In the genomic region with DNA sequence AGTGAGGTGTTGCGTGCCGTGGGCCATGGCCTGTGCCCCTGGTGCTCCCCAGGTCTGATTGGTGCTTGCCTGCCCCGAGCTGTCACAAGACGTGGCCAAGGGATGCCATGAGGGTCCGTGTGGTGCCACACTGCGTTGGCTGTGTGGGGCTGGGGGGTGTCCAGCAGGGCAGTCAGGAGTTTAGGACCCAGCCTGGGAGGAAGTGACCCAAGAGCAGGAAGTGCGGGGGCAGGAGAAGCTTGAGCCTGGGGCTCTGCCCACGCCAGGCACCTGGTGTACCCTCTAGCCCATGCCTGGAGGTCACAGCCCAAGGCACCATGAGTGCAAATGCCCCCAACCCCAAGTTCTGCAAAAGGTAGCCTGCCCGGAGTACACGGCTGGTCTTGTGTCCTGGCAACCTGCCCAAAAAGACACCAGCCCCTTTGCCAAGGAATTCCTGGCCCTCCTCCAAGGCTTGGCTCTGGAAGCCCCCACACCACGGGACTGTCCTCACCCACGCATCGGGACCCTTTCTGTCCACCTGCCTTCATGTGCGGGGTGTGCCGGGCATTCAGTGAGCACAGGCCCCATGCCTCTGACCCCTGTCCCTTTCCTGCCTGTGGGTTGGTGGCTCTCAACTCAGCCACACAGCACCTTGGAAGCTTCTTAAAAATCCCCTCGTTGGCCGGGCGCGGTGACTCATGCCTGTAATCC, we compare ENCODE assay signal across 8 cellular contexts. TPM values are rescaled to one million over a fixed set of nuclear protein-coding genes. Genes with fewer than 3 reads are reported as not detected.
DNase-seq lines count a peak whose midpoint lies in the region; ATAC-seq, FAIRE-seq and TF ChIP-seq lines count a peak whose summit lies in the region.

No MANE protein-coding gene starts in this region.

- peaks cover 16% of the 10 kb centered on the region for H3K4me1 ChIP-seq in RWPE2 (ENCODE audit: insufficient read depth, poor library complexity, severe bottlenecking)
- peaks cover 22% of the 10 kb centered on the region for H3K4me1 ChIP-seq in fibroblast of lung (ENCODE audit: control insufficient read depth, extremely low read depth, insufficient read depth, low read length)

- no peaks in the 10 kb centered on the region for H3K9me3 Mint-ChIP-seq in progenitor cell of endocrine pancreas (ENCODE audit: low read depth)

- no peak for TF ChIP-seq POLR2A in GM12891 (IDR thresholded peaks at IDR 0.05; ENCODE audit: low read depth, low read length)

- no peak overlapping the region for H3K9ac ChIP-seq in fibroblast of lung (ENCODE audit: insufficient read depth, low read length)

- H3K4me3 Mint-ChIP-seq in progenitor cell of endocrine pancreas (ENCODE audit: low read depth): no peak overlapping the region

- FAIRE-seq in GM12891 (lab: Jason Lieb, UNC): peak; percentile 87

- H3K27me3 ChIP-seq in RWPE2 (ENCODE audit: insufficient read depth, poor library complexity, severe bottlenecking) (no peaks in the 10 kb centered on the region), fibroblast of lung (ENCODE audit: control insufficient read depth, insufficient read depth, low read length) (no peaks in the 10 kb centered on the region)

- TF ChIP-seq CTCF in RWPE2 (IDR thresholded peaks at IDR 0.05; ENCODE audit: poor library complexity, severe bottlenecking) (no peak), fibroblast of lung (conservative IDR thresholded peaks at IDR 0.05 in 1 of 2, IDR thresholded peaks at IDR 0.05 in 1 of 2; ENCODE audit: low read depth in 1 of 2, low read length in 2 of 2) (no peak), progenitor cell of endocrine pancreas (IDR thresholded peaks at IDR 0.05; ENCODE audit: unreplicated experiment) (no peak)

- H3K36me3 Mint-ChIP-seq in progenitor cell of endocrine pancreas (ENCODE audit: insufficient read depth): peaks cover 1% of the 10 kb centered on the region

- peak overlapping the region; percentile 80 for H3K27ac Mint-ChIP-seq in progenitor cell of endocrine pancreas

- H3K27ac ChIP-seq in RWPE2 (ENCODE audit: poor library complexity, severe bottlenecking) (peak overlapping the region; percentile 91), fibroblast of lung (ENCODE audit: insufficient read depth, low read length) (peak overlapping the region; percentile 52)

- H3K4me2 ChIP-seq in fibroblast of lung (ENCODE audit: extremely low read depth, insufficient read depth, low read length): no peak overlapping the region

- H3K79me2 ChIP-seq in fibroblast of lung (ENCODE audit: control insufficient read depth, insufficient read depth, low read length): peaks cover 67% of the 10 kb centered on the region

- H3K4me3 ChIP-seq in RWPE2 (ENCODE audit: severe bottlenecking) (no peak overlapping the region), fibroblast of lung (replicated peaks in 1 of 4; ENCODE audit: control extremely low read depth in 1 of 4, insufficient read depth in 1 of 4, low read depth in 3 of 4, low read length in 4 of 4) (no peak overlapping the region)

- ATAC-seq in RWPE2 (ENCODE audit: low read depth): no peak
- no peak for ATAC-seq in GM19452 (IDR thresholded peaks at IDR 0.05; ENCODE audit: unreplicated experiment)
- no peak for ATAC-seq in GM21360 (IDR thresholded peaks at IDR 0.05; ENCODE audit: unreplicated experiment)
- no peak for ATAC-seq in GM18909 (IDR thresholded peaks at IDR 0.05; ENCODE audit: poor library complexity, unreplicated experiment)

- H3K4me1 Mint-ChIP-seq in progenitor cell of endocrine pancreas (ENCODE audit: low read depth): peaks cover 2% of the 10 kb centered on the region

- H3K9me3 ChIP-seq in RWPE2 (ENCODE audit: severe bottlenecking) (no peaks in the 10 kb centered on the region), fibroblast of lung (ENCODE audit: control insufficient read depth, insufficient read depth, low read depth, low read length) (no peaks in the 10 kb centered on the region)

- peaks cover 32% of the 10 kb centered on the region for H3K36me3 ChIP-seq in RWPE2 (ENCODE audit: low read depth)
- H3K36me3 ChIP-seq in fibroblast of lung (ENCODE audit: control insufficient read depth, insufficient read depth, low read length): peaks cover 35% of the 10 kb centered on the region

- DNase-seq in GM12891 (ENCODE audit: insufficient read length, low spot score) (no peak), RWPE2 (ENCODE audit: low spot score) (peak; percentile 47), fibroblast of lung (ENCODE audit: low read depth in 2 of 2) (peak in 1 of 2 donors; percentile 36), progenitor cell of endocrine pancreas (ENCODE audit: low spot score, unreplicated experiment) (no peak), NCI-H1694 treated with DMSO at 0.1 percent for 48 hours (lab: John Stamatoyannopoulos, UW) (no peak)

- H4K20me1 ChIP-seq in fibroblast of lung (ENCODE audit: control insufficient read depth, extremely low read depth, insufficient read depth, low read length): no peaks in the 10 kb centered on the region

- H2AFZ ChIP-seq in fibroblast of lung (ENCODE audit: low read length): no peak overlapping the region

- H3K27me3 Mint-ChIP-seq in progenitor cell of endocrine pancreas: no peaks in the 10 kb centered on the region

TF ChIP-seq in GM12891, 5 proteins besides CTCF, POLR2A, EP300 and RAD21:
- TF ChIP-seq POU2F2 (IDR thresholded peaks at IDR 0.05; ENCODE audit: low read depth, low read length): 0 out of 2 replicates have a peak, but pooled peaks have one; percentile 36
- peak; percentile 81 for TF ChIP-seq SPI1 (IDR thresholded peaks at IDR 0.05; ENCODE audit: low read depth, low read length)
- TF ChIP-seq PAX5 (IDR thresholded peaks at IDR 0.05; ENCODE audit: insufficient read depth, low read length, severe bottlenecking): no peak
- peak; percentile 28; the same call in 1 of the 2 replicates for TF ChIP-seq POLR2AphosphoS5 (IDR thresholded peaks at IDR 0.05; ENCODE audit: low read depth, low read length)
- TF ChIP-seq TAF1 (IDR thresholded peaks at IDR 0.05; ENCODE audit: low read depth, low read length): no peak

RNA-seq across cellular contexts. Expression of gene MPND, which starts 24.9 kb away (rescaled TPM):
- polyA plus RNA-seq in GM12891 (2012; ENCODE audit: low read depth, missing spikeins): 14.6 TPM
- total RNA-seq in fibroblast of lung (6.4 and 7.1 TPM in 2 replicates), progenitor cell of endocrine pancreas (62.2 and 64.2 TPM in 2 replicates)
- 2.7 and 3.8 TPM in 2 replicates for polyA plus RNA-seq in fibroblast of lung
- polyA plus RNA-seq in fibroblast of lung (2012): 10.1 and 17.1 TPM in 2 replicates
- polyA minus RNA-seq in fibroblast of lung (ENCODE audit: low replicate concordance): 12.2 and 19.9 TPM in 2 replicates

RNA-seq across cellular contexts. Expression of gene STAP2, which starts 29.6 kb away (rescaled TPM):
- polyA plus RNA-seq in GM12891 (2012; ENCODE audit: low read depth, missing spikeins): 6.7 TPM
- total RNA-seq in fibroblast of lung: 4.4 and 4.8 TPM in 2 replicates
- 1.7 and 2.2 TPM in 2 replicates for polyA plus RNA-seq in fibroblast of lung
- polyA plus RNA-seq in fibroblast of lung (2012): 2.1 and 3.3 TPM in 2 replicates
- polyA minus RNA-seq in fibroblast of lung (ENCODE audit: low replicate concordance): 5.4 and 9.2 TPM in 2 replicates
- total RNA-seq in progenitor cell of endocrine pancreas: 35.6 and 41.0 TPM in 2 replicates

RNA-seq across cellular contexts. Expression of gene SH3GL1, which starts 32.1 kb away (rescaled TPM):
- 25.7 TPM for polyA plus RNA-seq in GM12891 (2012; ENCODE audit: low read depth, missing spikeins)
- total RNA-seq in fibroblast of lung (20.3 and 23.9 TPM in 2 replicates), progenitor cell of endocrine pancreas (55.6 and 61.6 TPM in 2 replicates)
- 44.9 and 58.7 TPM in 2 replicates for polyA plus RNA-seq in fibroblast of lung
- 92.8 and 124 TPM in 2 replicates for polyA plus RNA-seq in fibroblast of lung (2012)
- polyA minus RNA-seq in fibroblast of lung (ENCODE audit: low replicate concordance): 77.1 and 80.1 TPM in 2 replicates

RNA-seq across cellular contexts. Expression of gene CHAF1A, which starts 34.2 kb away (rescaled TPM):
- polyA plus RNA-seq in GM12891 (2012; ENCODE audit: low read depth, missing spikeins): 21.8 TPM
- total RNA-seq in fibroblast of lung (3.9 and 5.9 TPM in 2 replicates), progenitor cell of endocrine pancreas (41.8 and 48.2 TPM in 2 replicates)
- 5.9 and 15.4 TPM in 2 replicates for polyA plus RNA-seq in fibroblast of lung
- polyA plus RNA-seq in fibroblast of lung (2012): 7.6 and 23.4 TPM in 2 replicates
- 15.6 and 24.9 TPM in 2 replicates for polyA minus RNA-seq in fibroblast of lung (ENCODE audit: low replicate concordance)
